In the genomic region with DNA sequence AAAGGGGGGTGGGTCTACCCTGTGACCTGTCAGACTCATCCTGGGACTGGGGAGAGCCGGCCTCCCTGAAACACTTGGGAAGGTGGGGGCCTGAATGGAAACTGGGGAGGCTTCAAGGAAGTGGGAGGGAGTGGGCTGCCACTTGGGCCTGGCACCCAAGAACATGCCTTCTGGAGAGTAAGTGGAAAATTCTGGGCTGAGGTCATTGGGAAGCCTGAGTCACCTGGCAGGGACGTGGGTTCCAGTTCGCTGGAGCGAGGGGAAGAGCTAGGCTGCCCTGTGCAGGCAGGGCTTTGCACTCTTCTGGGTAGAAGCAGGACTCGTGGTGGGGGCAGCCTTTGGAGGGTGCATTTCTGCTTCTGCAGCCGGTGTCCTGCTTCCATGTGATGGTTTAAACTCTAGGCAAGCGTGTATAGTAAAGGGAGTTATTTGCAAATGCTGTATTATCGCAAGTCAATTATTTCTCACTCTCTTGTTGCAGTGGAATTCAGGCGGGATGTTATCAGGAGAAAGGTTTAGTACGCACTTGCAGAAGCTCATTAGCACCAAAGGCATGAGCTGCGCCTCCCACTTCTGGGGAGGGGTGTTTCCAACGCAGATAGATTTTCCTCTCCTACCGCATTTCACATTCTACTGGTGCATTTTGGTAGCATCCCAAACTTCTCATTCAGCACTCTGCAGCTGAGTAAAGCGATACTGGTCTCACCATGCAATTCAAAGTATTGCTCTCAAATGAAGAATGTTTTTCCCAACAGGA, we compare ENCODE assay signal across 19 cellular contexts. TPM values are rescaled to one million over a fixed set of nuclear protein-coding genes. Genes with fewer than 3 reads are reported as not detected.
DNase-seq lines count a peak whose midpoint lies in the region; ATAC-seq and TF ChIP-seq lines count a peak whose summit lies in the region.
"Had no signal": no experiment of that assay in that cellular context is flagged by ENCODE, and none has a peak within 500 bp of the region (broad histone marks: within the 10 kb centered on the region; RNA-seq: fewer than 3 reads in every experiment).

No MANE protein-coding gene starts in this region.

- no peak overlapping the region for H4K91ac ChIP-seq in neuronal stem cell (ENCODE audit: low read depth, low read length, poor library complexity)

- no peak overlapping the region for H2BK120ac ChIP-seq in neuronal stem cell (ENCODE audit: low read depth, low read length)

- peaks cover 4 to 21% (median 7%) of the 10 kb centered on the region in 3 experiments for H3K27me3 ChIP-seq in neuronal stem cell (ENCODE audit: control insufficient read depth in 3 of 3, insufficient read depth in 3 of 3, low read depth in 1 of 3, low read length in 3 of 3)
- H3K27me3 ChIP-seq: vagina had no signal

- H3K9ac ChIP-seq in neuronal stem cell (ENCODE audit: low read depth, low read length, poor library complexity) = no peak overlapping the region

- no peak for ATAC-seq in GM18873 (IDR thresholded peaks at IDR 0.05; ENCODE audit: low FRiP score, unreplicated experiment)
- ATAC-seq: effector memory CD8-positive, alpha-beta T cell had no signal

- H3K23ac ChIP-seq in neuronal stem cell (ENCODE audit: low read depth, low read length, poor library complexity) = peak overlapping the region; percentile 69

- no peak overlapping the region for H4K8ac ChIP-seq in neuronal stem cell (ENCODE audit: low read depth, low read length)

- H2BK5ac ChIP-seq in neuronal stem cell (ENCODE audit: low read length) = no peak overlapping the region

- H2BK12ac ChIP-seq in neuronal stem cell (ENCODE audit: low read length) = no peak overlapping the region

- H3K4me1 ChIP-seq in neuronal stem cell (ENCODE audit: control insufficient read depth in 2 of 2, insufficient read depth in 1 of 2, low read depth in 1 of 2, low read length in 2 of 2) = peaks cover 3 to 9% of the 10 kb centered on the region in 2 donors
- H3K4me1 ChIP-seq: Caco-2 had no signal

- no CpG with 5 or more reads among the region's 14 CpGs for WGBS in neuronal stem cell (ENCODE audit: extremely low coverage in 2 of 2, insufficient read length in 2 of 2, insufficient replicate concordance in 1 of 2), 2 donors

- H3K4me3 ChIP-seq in neuronal stem cell (ENCODE audit: low read length in 2 of 2) = no peak overlapping the region
- H3K4me3 ChIP-seq: SK-N-MC, skin epidermis, vagina had no signal

- in situ Hi-C loops in ACHN (cut with HindIII; ENCODE audit: low pct_ligation_motif_present, low pct_unique_long_range_greater_than_20kb, low sequenced_read_pairs) = no loop called here

- H2AK5ac ChIP-seq in neuronal stem cell (ENCODE audit: low read depth, low read length) = no peak overlapping the region

- H3K9me3 ChIP-seq in neuronal stem cell (replicated peaks in 1 of 2; ENCODE audit: control insufficient read depth in 2 of 2, insufficient read depth in 1 of 2, low read depth in 1 of 2, low read length in 2 of 2) = peaks cover 0 to 18% of the 10 kb centered on the region in 2 donors
- H3K9me3 ChIP-seq: vagina had no signal

- no peak overlapping the region for H3K14ac ChIP-seq in neuronal stem cell (ENCODE audit: low read length)

- H3K4me2 ChIP-seq in neuronal stem cell (ENCODE audit: insufficient read depth, low read length, poor library complexity, severe bottlenecking) = no peak overlapping the region

- peak; percentile 93 for TF ChIP-seq EP300 in Ishikawa (IDR thresholded peaks at IDR 0.05; ENCODE audit: borderline replicate concordance)

- peaks cover 2 to 34% of the 10 kb centered on the region in 2 donors for H3K36me3 ChIP-seq in neuronal stem cell (replicated peaks in 1 of 2; ENCODE audit: control insufficient read depth in 2 of 2, insufficient read depth in 2 of 2, low read length in 2 of 2)
- H3K36me3 ChIP-seq: vagina had no signal

- H3K4ac ChIP-seq in neuronal stem cell (ENCODE audit: low read length) = no peak overlapping the region

- DNase-seq in ACHN = peak; percentile 94
- peak; percentile 21 for DNase-seq in dermis blood vessel endothelial cell
- no peak for DNase-seq in neuronal stem cell (ENCODE audit: low spot score)
- no peak for DNase-seq in NCI-H526 treated with DMSO at 0.1 percent for 48 hours (lab: John Stamatoyannopoulos, UW)
- DNase-seq in activated CD4-positive, alpha-beta T cell treated with anti-CD3 and anti-CD28 coated beads for 1 hour = no peak
- no peak for DNase-seq in mucosa of gallbladder (ENCODE audit: low spot score)
- DNase-seq: activated CD4-positive, alpha-beta T cell treated with anti-CD3 and anti-CD28 coated beads, Interleukin-2, amount 50 U/mL, for 48 hours; activated T-cell treated with anti-CD3 and anti-CD28 coated beads, Interleukin-2, amount 50 U/mL, for 48 hours; Caco-2; central memory CD4-positive, alpha-beta T cell; effector memory CD8-positive, alpha-beta T cell; GDM1; mammary epithelial cell; NCI-H1694 had no signal

- H2AFZ ChIP-seq in neuronal stem cell (ENCODE audit: low read length) = no peak overlapping the region

- H3K18ac ChIP-seq in neuronal stem cell (ENCODE audit: low read length) = no peak overlapping the region

- no peak overlapping the region for H2BK15ac ChIP-seq in neuronal stem cell (ENCODE audit: low read length)

- peaks cover 2% of the 10 kb centered on the region for H3K79me1 ChIP-seq in neuronal stem cell (ENCODE audit: low read depth, low read length)

- H3K27ac ChIP-seq in neuronal stem cell (replicated peaks; ENCODE audit: low read length) = no peak overlapping the region
- H3K27ac ChIP-seq: SK-N-MC, skin epidermis, vagina had no signal

- TF ChIP-seq RAD21 in Ishikawa (IDR thresholded peaks at IDR 0.05; ENCODE audit: low read depth) = peak; percentile 30; the same call in 1 of the 2 replicates

TF ChIP-seq in Ishikawa, 13 proteins besides CTCF, POLR2A, EP300 and RAD21:
- TF ChIP-seq FOXM1 (IDR thresholded peaks at IDR 0.05; ENCODE audit: borderline replicate concordance, low read depth) = no peak
- no peak for TF ChIP-seq YY1 (IDR thresholded peaks at IDR 0.05; ENCODE audit: low read depth)
- TF ChIP-seq, protein P1, sequence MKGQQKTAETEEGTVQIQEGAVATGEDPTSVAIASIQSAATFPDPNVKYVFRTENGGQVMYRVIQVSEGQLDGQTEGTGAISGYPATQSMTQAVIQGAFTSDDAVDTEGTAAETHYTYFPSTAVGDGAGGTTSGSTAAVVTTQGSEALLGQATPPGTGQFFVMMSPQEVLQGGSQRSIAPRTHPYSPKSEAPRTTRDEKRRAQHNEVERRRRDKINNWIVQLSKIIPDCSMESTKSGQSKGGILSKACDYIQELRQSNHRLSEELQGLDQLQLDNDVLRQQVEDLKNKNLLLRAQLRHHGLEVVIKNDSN (IDR thresholded peaks at IDR 0.05) = no peak
- no peak for TF ChIP-seq TAF1 (IDR thresholded peaks at IDR 0.05; ENCODE audit: low read depth)
- TF ChIP-seq CEBPB (IDR thresholded peaks at IDR 0.05) = no peak
- TF ChIP-seq, protein P2, sequence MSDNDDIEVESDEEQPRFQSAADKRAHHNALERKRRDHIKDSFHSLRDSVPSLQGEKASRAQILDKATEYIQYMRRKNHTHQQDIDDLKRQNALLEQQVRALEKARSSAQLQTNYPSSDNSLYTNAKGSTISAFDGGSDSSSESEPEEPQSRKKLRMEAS (IDR thresholded peaks at IDR 0.05) = peak; percentile 56
- no peak for TF ChIP-seq EGR1 (IDR thresholded peaks at IDR 0.05)
- TF ChIP-seq TCF12 (IDR thresholded peaks at IDR 0.05; ENCODE audit: low read depth) = peak; percentile 89
- TF ChIP-seq TEAD4 (IDR thresholded peaks at IDR 0.05) = peak; percentile 78
- no peak; the same call in 1 of the 2 replicates for TF ChIP-seq ZBTB7A (IDR thresholded peaks at IDR 0.05; ENCODE audit: low read depth)
- no peak for TF ChIP-seq CREB1 (IDR thresholded peaks at IDR 0.05; ENCODE audit: low read depth)
- TF ChIP-seq, protein P3, sequence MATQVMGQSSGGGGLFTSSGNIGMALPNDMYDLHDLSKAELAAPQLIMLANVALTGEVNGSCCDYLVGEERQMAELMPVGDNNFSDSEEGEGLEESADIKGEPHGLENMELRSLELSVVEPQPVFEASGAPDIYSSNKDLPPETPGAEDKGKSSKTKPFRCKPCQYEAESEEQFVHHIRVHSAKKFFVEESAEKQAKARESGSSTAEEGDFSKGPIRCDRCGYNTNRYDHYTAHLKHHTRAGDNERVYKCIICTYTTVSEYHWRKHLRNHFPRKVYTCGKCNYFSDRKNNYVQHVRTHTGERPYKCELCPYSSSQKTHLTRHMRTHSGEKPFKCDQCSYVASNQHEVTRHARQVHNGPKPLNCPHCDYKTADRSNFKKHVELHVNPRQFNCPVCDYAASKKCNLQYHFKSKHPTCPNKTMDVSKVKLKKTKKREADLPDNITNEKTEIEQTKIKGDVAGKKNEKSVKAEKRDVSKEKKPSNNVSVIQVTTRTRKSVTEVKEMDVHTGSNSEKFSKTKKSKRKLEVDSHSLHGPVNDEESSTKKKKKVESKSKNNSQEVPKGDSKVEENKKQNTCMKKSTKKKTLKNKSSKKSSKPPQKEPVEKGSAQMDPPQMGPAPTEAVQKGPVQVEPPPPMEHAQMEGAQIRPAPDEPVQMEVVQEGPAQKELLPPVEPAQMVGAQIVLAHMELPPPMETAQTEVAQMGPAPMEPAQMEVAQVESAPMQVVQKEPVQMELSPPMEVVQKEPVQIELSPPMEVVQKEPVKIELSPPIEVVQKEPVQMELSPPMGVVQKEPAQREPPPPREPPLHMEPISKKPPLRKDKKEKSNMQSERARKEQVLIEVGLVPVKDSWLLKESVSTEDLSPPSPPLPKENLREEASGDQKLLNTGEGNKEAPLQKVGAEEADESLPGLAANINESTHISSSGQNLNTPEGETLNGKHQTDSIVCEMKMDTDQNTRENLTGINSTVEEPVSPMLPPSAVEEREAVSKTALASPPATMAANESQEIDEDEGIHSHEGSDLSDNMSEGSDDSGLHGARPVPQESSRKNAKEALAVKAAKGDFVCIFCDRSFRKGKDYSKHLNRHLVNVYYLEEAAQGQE (IDR thresholded peaks at IDR 0.05; ENCODE audit: low read depth) = no peak
- TF ChIP-seq NFIC (IDR thresholded peaks at IDR 0.05) = peak; percentile 87

RNA-seq across cellular contexts. Expression of a gene that starts 3.8 kb away (rescaled TPM):
- total RNA-seq in dermis blood vessel endothelial cell = 198 and 305 TPM in 2 replicates
- 30.3 TPM for polyA plus RNA-seq in neuronal stem cell (2013, experiment 1 of 2)
- polyA plus RNA-seq in neuronal stem cell (2013, experiment 2 of 2) = 33.9 TPM
- 104 TPM for total RNA-seq in mucosa of gallbladder

RNA-seq across cellular contexts. Expression of a gene that starts 40.7 kb away (rescaled TPM):
- total RNA-seq in dermis blood vessel endothelial cell (4.9 and 14.1 TPM in 2 replicates), mucosa of gallbladder (64.8 TPM)
- polyA plus RNA-seq in neuronal stem cell (2013, experiment 1 of 2) = 0.15 TPM
- not detected for polyA plus RNA-seq in neuronal stem cell (2013, experiment 2 of 2)
- total RNA-seq: vagina had no signal

Comparison
In these comparisons a context has a peak if more than half of its experiments do, and no peak if none do; other contexts are left out.
1. DNase-seq: peak in ACHN (single experiment) and dermis blood vessel endothelial cell (single experiment); none in neuronal stem cell (single experiment), NCI-H526 treated with DMSO at 0.1 percent for 48 hours (single experiment), activated CD4-positive, alpha-beta T cell treated with anti-CD3 and anti-CD28 coated beads for 1 hour (single experiment) and mucosa of gallbladder (single experiment).